23 cellular contexts compared by ENCODE assay signal in the genomic region with DNA sequence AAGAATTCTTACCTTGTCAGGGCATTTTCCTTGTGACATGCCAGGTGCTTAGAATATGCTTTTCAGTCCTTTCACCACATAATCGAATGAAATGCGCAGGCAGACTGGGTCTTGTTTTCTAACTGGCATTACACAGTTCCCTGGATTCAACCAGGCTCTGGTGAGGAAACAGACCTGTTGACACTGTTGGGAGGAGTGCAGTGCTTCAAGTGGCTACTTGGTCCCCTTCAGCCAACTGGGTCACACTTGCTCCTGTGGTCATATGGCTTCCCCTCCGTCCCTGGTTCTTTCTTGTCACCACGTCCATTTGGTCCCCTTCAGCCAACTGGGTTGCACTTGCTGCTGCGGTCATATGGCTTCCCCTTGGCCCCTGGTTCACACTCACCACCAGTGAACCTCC. TPM values are rescaled to one million over a fixed set of nuclear protein-coding genes. Genes with fewer than 3 reads are reported as not detected.
DNase-seq lines count a peak whose midpoint lies in the region; ATAC-seq, FAIRE-seq and TF ChIP-seq lines count a peak whose summit lies in the region.
"Had no signal": no experiment of that assay in that cellular context is flagged by ENCODE, and none has a peak within 500 bp of the region (broad histone marks: within the 10 kb centered on the region; RNA-seq: fewer than 3 reads in every experiment).

No MANE protein-coding gene starts in this region.

- no peak for FAIRE-seq in small intestine (lab: Jason Lieb, UNC)
- FAIRE-seq: G401.6, GM12891, GM19239, H54, HepG2, RCC 7860 had no signal

- H3K27ac ChIP-seq in left lung: no peak overlapping the region
- no peak overlapping the region for H3K27ac ChIP-seq in small intestine (ENCODE audit: low read depth in 1 of 2, low read length in 1 of 2)
- H3K27ac ChIP-seq: SJCRH30 had no signal

- H3K9me3 ChIP-seq in left lung (no peaks in the 10 kb centered on the region), small intestine (ENCODE audit: control insufficient read depth, low read depth) (no peaks in the 10 kb centered on the region)
- H3K9me3 ChIP-seq: SJCRH30 had no signal

- H3K4me3 ChIP-seq in left lung: no peak overlapping the region
- H3K4me3 ChIP-seq in small intestine (ENCODE audit: low read depth in 1 of 2, low read length in 2 of 2): no peak overlapping the region
- H3K4me3 ChIP-seq: SJCRH30 had no signal

- H3K4me1 ChIP-seq in left lung: peaks cover 8 to 9% of the 10 kb centered on the region in 2 donors
- H3K4me1 ChIP-seq in small intestine (ENCODE audit: control insufficient read depth in 2 of 2, insufficient read depth in 1 of 2, low read depth in 1 of 2, low read length in 1 of 2): no peaks in the 10 kb centered on the region
- H3K4me1 ChIP-seq: SJCRH30 had no signal

- H3K36me3 ChIP-seq in left lung (no peaks in the 10 kb centered on the region), small intestine (ENCODE audit: control insufficient read depth in 2 of 2, insufficient read depth in 2 of 2, low read length in 2 of 2) (peaks cover 0 to 5% of the 10 kb centered on the region in 2 donors)

- TF ChIP-seq CTCF in brain (conservative IDR thresholded peaks at IDR 0.05): no peak
- no peak for TF ChIP-seq CTCF in left lung (IDR thresholded peaks at IDR 0.05)

- H3K27ac Mint-ChIP-seq in brain: peak overlapping the region in 3 of 5 experiments; percentile 36 to 54 (median 45)
- peak overlapping the region; percentile 81 for H3K27ac Mint-ChIP-seq in stimulated activated naive B cell treated with anti-CD40 and anti-IgM and Interleukin-4, amounts not matched to agents 10 μg/mL and 1 μg/mL and 100 μg/mL, for 72 hours

- H3K27me3 ChIP-seq in left lung (no peaks in the 10 kb centered on the region), small intestine (ENCODE audit: control insufficient read depth in 2 of 2, insufficient read depth in 2 of 2, low read length in 2 of 2) (no peaks in the 10 kb centered on the region)
- H3K27me3 ChIP-seq: SJCRH30 had no signal

- 94 to 96% (median 94%) methylated on average over 5 of the region's 5 CpGs for WGBS in small intestine, 3 donors

- H3K36me3 Mint-ChIP-seq in brain: peaks cover 7% of the 10 kb centered on the region
- H3K36me3 Mint-ChIP-seq in stimulated activated naive B cell treated with anti-CD40 and anti-IgM and Interleukin-4, amounts not matched to agents 10 μg/mL and 1 μg/mL and 100 μg/mL, for 72 hours: peaks cover 25 to 35% of the 10 kb centered on the region in 2 donors

- intact Hi-C loops in left lung (cut with DNase I): no loop called here

- peaks cover 3% of the 10 kb centered on the region for H3K27me3 Mint-ChIP-seq in brain
- H3K27me3 Mint-ChIP-seq in stimulated activated naive B cell treated with anti-CD40 and anti-IgM and Interleukin-4, amounts not matched to agents 10 μg/mL and 1 μg/mL and 100 μg/mL, for 72 hours: no peaks in the 10 kb centered on the region

- DNase-seq in NCI-H2029 (lab: John Stamatoyannopoulos, UW): peak; percentile 27
- no peak for DNase-seq in NCI-H2029 treated with DMSO at 0.1 percent for 48 hours (lab: John Stamatoyannopoulos, UW)
- DNase-seq in left lung: peak in 1 of 2 donors; percentile 49
- DNase-seq in stimulated activated naive B cell treated with anti-CD40 and anti-IgM and Interleukin-4, amounts not matched to agents 10 μg/mL and 1 μg/mL and 100 μg/mL, for 72 hours: no peak
- no peak for DNase-seq in NCI-H1694 treated with DMSO at 0.1 percent for 48 hours (lab: John Stamatoyannopoulos, UW)
- no peak for DNase-seq in small intestine
- DNase-seq in GDM1 (lab: John Stamatoyannopoulos, UW): no peak
- DNase-seq: 8988T, Karpas-422, NCI-H1092, NCI-H1417 treated with DMSO at 0.1 percent for 48 hours, NCI-H187 treated with DMSO at 0.1 percent for 48 hours, NCI-H446 treated with DMSO at 0.1 percent for 48 hours, NCI-H526, SJCRH30 had no signal

- no peak overlapping the region for H3K4me3 Mint-ChIP-seq in brain
- H3K4me3 Mint-ChIP-seq in stimulated activated naive B cell treated with anti-CD40 and anti-IgM and Interleukin-4, amounts not matched to agents 10 μg/mL and 1 μg/mL and 100 μg/mL, for 72 hours: no peak overlapping the region

- peaks cover 72% of the 10 kb centered on the region for H3K4me1 Mint-ChIP-seq in brain
- H3K4me1 Mint-ChIP-seq in stimulated activated naive B cell treated with anti-CD40 and anti-IgM and Interleukin-4, amounts not matched to agents 10 μg/mL and 1 μg/mL and 100 μg/mL, for 72 hours: peaks cover 14 to 16% of the 10 kb centered on the region in 2 donors

- ATAC-seq in left lung: peak; percentile 75
- ATAC-seq in stimulated activated naive B cell treated with anti-CD40 and anti-IgM and Interleukin-4, amounts not matched to agents 10 μg/mL and 1 μg/mL and 100 μg/mL, for 72 hours (replicated peaks): no peak
- ATAC-seq: HepG2, SK-N-SH treated with all-trans-retinoic acid at 6 μM for 48 hours had no signal

- H3K9me3 Mint-ChIP-seq in brain: no peaks in the 10 kb centered on the region
- H3K9me3 Mint-ChIP-seq in stimulated activated naive B cell treated with anti-CD40 and anti-IgM and Interleukin-4, amounts not matched to agents 10 μg/mL and 1 μg/mL and 100 μg/mL, for 72 hours: no peaks in the 10 kb centered on the region

RNA-seq across cellular contexts. Expression of a gene that starts 9.7 kb away (rescaled TPM):
- polyA plus RNA-seq in brain (ENCODE audit: insufficient read depth, low read depth, low replicate concordance) (32.5 TPM), small intestine (100 to 1,000 TPM in 1 of 3 donors, 10 to 100 TPM in 2; 60.8 to 101 (median 90.1) TPM)
- 10 to 100 TPM; 20.1 to 28.4 TPM for total RNA-seq in left lung
